26 cellular contexts compared by ENCODE assay signal in genomic region chr6:85911067-85911466, GRCh38.
"Had no signal": no experiment of that assay in that cellular context is flagged by ENCODE, and none has a peak within 500 bp of the region (broad histone marks: within the 10 kb centered on the region; RNA-seq: fewer than 3 reads in every experiment).

No MANE protein-coding gene starts in this region.

- H3K36me3 ChIP-seq: left ventricle myocardium inferior, sigmoid colon, upper lobe of right lung had no signal

- H3K4me1 ChIP-seq: left ventricle myocardium inferior, sigmoid colon, upper lobe of right lung had no signal

- H3K27me3 Mint-ChIP-seq: dendritic cell treated with granulocyte-macrophage colony-stimulating factor and Interleukin-4, amounts not matched to agents 40 ng/mL and 50 ng/mL, for 4 days; progenitor cell of endocrine pancreas had no signal

- ATAC-seq: activated T-cell treated with anti-CD3 and anti-CD28 coated beads, Interleukin-2, amount 50 U/mL, for 4 hours; natural killer cell; upper lobe of right lung had no signal

- H3K4me1 Mint-ChIP-seq: activated naive CD8-positive, alpha-beta T cell treated with anti-CD3 and anti-CD28 coated beads for 36 hours; immature natural killer cell; natural killer cell had no signal

- H3K4me3 ChIP-seq: left ventricle myocardium inferior, sigmoid colon, smooth muscle cell, upper lobe of right lung had no signal

- H3K36me3 Mint-ChIP-seq: activated naive CD8-positive, alpha-beta T cell treated with anti-CD3 and anti-CD28 coated beads for 36 hours; immature natural killer cell; natural killer cell had no signal

- DNase-seq: activated CD4-positive, alpha-beta T cell treated with anti-CD3 and anti-CD28 coated beads for 4 hours; activated CD4-positive, alpha-beta T cell treated with anti-CD3 and anti-CD28 coated beads, Interleukin-2, amount 50 U/mL, for 48 hours; activated CD4-positive, CD25-positive, alpha-beta regulatory T cell; activated CD8-positive, alpha-beta memory T cell treated with anti-CD3 and anti-CD28 coated beads, Interleukin-2, amount 50 U/mL, for 48 hours; activated naive CD4-positive, alpha-beta T cell; activated naive CD8-positive, alpha-beta T cell treated with anti-CD3 and anti-CD28 coated beads for 36 hours; activated T-cell treated with anti-CD3 and anti-CD28 coated beads, Interleukin-2, amount 50 U/mL, for 4 hours; effector CD4-positive, alpha-beta T cell; erythroblast; foreskin fibroblast; immature natural killer cell; left ventricle myocardium inferior; midbrain; natural killer cell; retina; sigmoid colon; stimulated activated CD4-positive, alpha-beta T cell treated with anti-CD3 and anti-CD28 coated beads, Interleukin-2, amount 100 ng/mL, for 48 hours; stimulated activated CD8-positive, alpha-beta memory T cell treated with anti-CD3 and anti-CD28 coated beads, Interleukin-4, amount 100 ng/mL, for 48 hours; stimulated activated naive CD4-positive, alpha-beta T cell treated with Interleukin-2 at 50 U/mL for 16 hours; T1000; upper lobe of right lung had no signal

- H3K27ac ChIP-seq: left ventricle myocardium inferior, sigmoid colon, upper lobe of right lung had no signal

- H3K9me3 ChIP-seq: left ventricle myocardium inferior, sigmoid colon, upper lobe of right lung had no signal

- H3K27me3 ChIP-seq: sigmoid colon, upper lobe of right lung had no signal

- H3K9me3 Mint-ChIP-seq: activated T-cell treated with anti-CD3 and anti-CD28 coated beads, Interleukin-2, amount 50 U/mL, for 4 hours; activated T-helper 2 cell treated with anti-CD3 and anti-CD28 coated beads, Interferon-gamma antibody, Interleukin-2, Interleukin-4, amounts not matched to agents 10 μg/mL and 5 μg/mL and 100 μg/mL, durations not matched to agents 14 hours and 24 hours and 36 hours; T-helper 1 cell treated with Interleukin-12 subunit alpha and Interleukin-12 subunit beta and Interleukin-4 antibody, amounts not matched to agents 30 μg/mL and 1 μg/mL, for 36 hours had no signal

- H3K27ac Mint-ChIP-seq: activated naive CD8-positive, alpha-beta T cell treated with anti-CD3 and anti-CD28 coated beads for 36 hours; activated T-helper 2 cell treated with anti-CD3 and anti-CD28 coated beads, Interferon-gamma antibody, Interleukin-2, Interleukin-4, amounts not matched to agents 10 μg/mL and 5 μg/mL and 100 μg/mL, durations not matched to agents 14 hours and 24 hours and 36 hours; dendritic cell treated with granulocyte-macrophage colony-stimulating factor and Interleukin-4, amounts not matched to agents 40 ng/mL and 50 ng/mL, for 4 days; immature natural killer cell; natural killer cell; progenitor cell of endocrine pancreas; T-helper 1 cell treated with Interleukin-12 subunit alpha and Interleukin-12 subunit beta and Interleukin-4 antibody, amounts not matched to agents 30 μg/mL and 1 μg/mL, for 36 hours had no signal

- H3K4me2 ChIP-seq: smooth muscle cell had no signal

- H3K4me3 Mint-ChIP-seq: activated naive CD8-positive, alpha-beta T cell treated with anti-CD3 and anti-CD28 coated beads for 36 hours; activated T-cell treated with anti-CD3 and anti-CD28 coated beads, Interleukin-2, amount 50 U/mL, for 4 hours; dendritic cell treated with granulocyte-macrophage colony-stimulating factor and Interleukin-4, amounts not matched to agents 40 ng/mL and 50 ng/mL, for 4 days; immature natural killer cell; natural killer cell; T-helper 1 cell treated with Interleukin-12 subunit alpha and Interleukin-12 subunit beta and Interleukin-4 antibody, amounts not matched to agents 30 μg/mL and 1 μg/mL, for 36 hours had no signal
